In genomic region chr16:23597003-23597756, GRCh38 we compare ENCODE assay signal across 1 cellular context.
TF ChIP-seq lines count a peak whose summit lies in the region.

No MANE protein-coding gene starts in this region.

TF ChIP-seq in HepG2, 621 proteins besides CTCF, POLR2A, EP300 and RAD21 (continued from another document and continues in another):
- TF ChIP-seq ZBTB33 (CRISPR knock-in tag; IDR thresholded peaks at IDR 0.05) (no peak; the same call in 1 of the 2 replicates), HOXD1 (CRISPR knock-in tag; IDR thresholded peaks at IDR 0.05) (0 out of 2 replicates have a peak, but pooled peaks have one; percentile 39), DRAP1 (CRISPR knock-in tag; IDR thresholded peaks at IDR 0.05) (no peak), E2F5 (CRISPR knock-in tag; conservative IDR thresholded peaks at IDR 0.05) (no peak), GFI1 (CRISPR knock-in tag; IDR thresholded peaks at IDR 0.05; ENCODE audit: borderline replicate concordance) (no peak), ZNF317 (CRISPR knock-in tag; IDR thresholded peaks at IDR 0.05) (no peak), KDM6A (CRISPR knock-in tag; IDR thresholded peaks at IDR 0.05; ENCODE audit: low read depth) (no peak), FOSL2 (CRISPR knock-in tag; IDR thresholded peaks at IDR 0.05) (no peak; the same call in 1 of the 2 replicates), RFXAP (CRISPR knock-in tag; IDR thresholded peaks at IDR 0.05; ENCODE audit: borderline replicate concordance) (no peak), PHF21A (CRISPR knock-in tag; IDR thresholded peaks at IDR 0.05) (no peak), RAD51 (IDR thresholded peaks at IDR 0.05; ENCODE audit: borderline replicate concordance) (no peak), ZNF331 (CRISPR knock-in tag; IDR thresholded peaks at IDR 0.05) (0 out of 2 replicates have a peak, but pooled peaks have one; percentile 42), PITX1 (CRISPR knock-in tag; IDR thresholded peaks at IDR 0.05) (0 out of 2 replicates have a peak, but pooled peaks have one; percentile 22), ZNF598 (CRISPR knock-in tag; IDR thresholded peaks at IDR 0.05; ENCODE audit: borderline replicate concordance) (no peak), SOX13 (IDR thresholded peaks at IDR 0.05) (no peak), SOX13 (CRISPR knock-in tag; conservative IDR thresholded peaks at IDR 0.05 in 1 of 2, IDR thresholded peaks at IDR 0.05 in 1 of 2) (0 out of 4 replicates have a peak, but pooled peaks of 1 of the 2 experiments have one; percentile 16), ZNF737 (CRISPR knock-in tag; IDR thresholded peaks at IDR 0.05; ENCODE audit: borderline replicate concordance) (no peak), GTF2F1 (IDR thresholded peaks at IDR 0.05; ENCODE audit: low read length) (no peak), TP53 (CRISPR knock-in tag; conservative IDR thresholded peaks at IDR 0.05) (no peak), STAG1 (CRISPR knock-in tag; IDR thresholded peaks at IDR 0.05) (peak; percentile 66), TMF1 (CRISPR knock-in tag; IDR thresholded peaks at IDR 0.05; ENCODE audit: low read depth) (no peak), ZNF530 (CRISPR knock-in tag; IDR thresholded peaks at IDR 0.05; ENCODE audit: low read depth) (0 out of 2 replicates have a peak, but pooled peaks have one; percentile 63), ZNF253 (CRISPR knock-in tag; IDR thresholded peaks at IDR 0.05; ENCODE audit: borderline replicate concordance) (no peak), ZNF607 (CRISPR knock-in tag; IDR thresholded peaks at IDR 0.05; ENCODE audit: borderline replicate concordance) (no peak), ZSCAN9 (CRISPR knock-in tag; IDR thresholded peaks at IDR 0.05; ENCODE audit: borderline replicate concordance) (no peak; the same call in 1 of the 2 replicates), BRCA1 (CRISPR knock-in tag; IDR thresholded peaks at IDR 0.05) (no peak), AGO2 (optimal IDR thresholded peaks at IDR 0.05; ENCODE audit: low read depth, low read length) (no peak), ASH2L (IDR thresholded peaks at IDR 0.05; ENCODE audit: insufficient read length, low read depth, low read length) (no peak), NR2F1 (CRISPR knock-in tag; IDR thresholded peaks at IDR 0.05) (no peak), NR2F2 (IDR thresholded peaks at IDR 0.05; ENCODE audit: borderline replicate concordance, low read depth) (no peak), PAX8 (CRISPR knock-in tag; IDR thresholded peaks at IDR 0.05; ENCODE audit: borderline replicate concordance) (no peak), ZNF207 (IDR thresholded peaks at IDR 0.05; ENCODE audit: borderline replicate concordance) (no peak), LBX2 (CRISPR knock-in tag; IDR thresholded peaks at IDR 0.05; ENCODE audit: borderline replicate concordance) (no peak), SMAD9 (CRISPR knock-in tag; IDR thresholded peaks at IDR 0.05) (no peak), ZNF296 (CRISPR knock-in tag; conservative IDR thresholded peaks at IDR 0.05) (no peak), ZNF619 (CRISPR knock-in tag; IDR thresholded peaks at IDR 0.05) (no peak), ZNF282 (IDR thresholded peaks at IDR 0.05; ENCODE audit: partially characterized antibody) (no peak), TAF15 (IDR thresholded peaks at IDR 0.05; ENCODE audit: low read depth, low read length, poor library complexity, severe bottlenecking) (no peak), ZSCAN31 (CRISPR knock-in tag; IDR thresholded peaks at IDR 0.05; ENCODE audit: low read depth) (peak; percentile 100), ZNF678 (CRISPR knock-in tag; IDR thresholded peaks at IDR 0.05) (no peak), ZNF367 (CRISPR knock-in tag; IDR thresholded peaks at IDR 0.05; ENCODE audit: borderline replicate concordance) (no peak), TAF1 (CRISPR knock-in tag; IDR thresholded peaks at IDR 0.05) (no peak), MYNN (CRISPR knock-in tag; IDR thresholded peaks at IDR 0.05; ENCODE audit: low read depth) (no peak), STAT5B (CRISPR knock-in tag; IDR thresholded peaks at IDR 0.05) (no peak), ZNF264 (CRISPR knock-in tag; IDR thresholded peaks at IDR 0.05) (peak; percentile 39; the same call in 1 of the 2 replicates), ZNF660 (CRISPR knock-in tag; IDR thresholded peaks at IDR 0.05; ENCODE audit: borderline replicate concordance, low read depth) (no peak), MTERF4 (CRISPR knock-in tag; IDR thresholded peaks at IDR 0.05) (no peak), MEF2D (CRISPR knock-in tag; IDR thresholded peaks at IDR 0.05) (peak; percentile 49; the same call in 1 of the 2 replicates), ISX (CRISPR knock-in tag; conservative IDR thresholded peaks at IDR 0.05) (no peak)
- TF ChIP-seq, protein P1, sequence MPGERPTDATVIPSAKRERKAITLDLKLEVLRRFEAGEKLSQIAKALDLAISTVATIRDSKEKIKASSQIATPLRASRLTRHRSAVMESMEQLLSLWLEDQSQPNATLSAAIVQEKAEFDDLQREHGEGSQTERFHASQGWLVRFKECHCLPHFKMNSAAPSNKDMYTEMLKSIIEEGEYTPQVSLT (CRISPR knock-in tag; IDR thresholded peaks at IDR 0.05; ENCODE audit: borderline replicate concordance, low read depth): no peak
- TF ChIP-seq, protein P2, sequence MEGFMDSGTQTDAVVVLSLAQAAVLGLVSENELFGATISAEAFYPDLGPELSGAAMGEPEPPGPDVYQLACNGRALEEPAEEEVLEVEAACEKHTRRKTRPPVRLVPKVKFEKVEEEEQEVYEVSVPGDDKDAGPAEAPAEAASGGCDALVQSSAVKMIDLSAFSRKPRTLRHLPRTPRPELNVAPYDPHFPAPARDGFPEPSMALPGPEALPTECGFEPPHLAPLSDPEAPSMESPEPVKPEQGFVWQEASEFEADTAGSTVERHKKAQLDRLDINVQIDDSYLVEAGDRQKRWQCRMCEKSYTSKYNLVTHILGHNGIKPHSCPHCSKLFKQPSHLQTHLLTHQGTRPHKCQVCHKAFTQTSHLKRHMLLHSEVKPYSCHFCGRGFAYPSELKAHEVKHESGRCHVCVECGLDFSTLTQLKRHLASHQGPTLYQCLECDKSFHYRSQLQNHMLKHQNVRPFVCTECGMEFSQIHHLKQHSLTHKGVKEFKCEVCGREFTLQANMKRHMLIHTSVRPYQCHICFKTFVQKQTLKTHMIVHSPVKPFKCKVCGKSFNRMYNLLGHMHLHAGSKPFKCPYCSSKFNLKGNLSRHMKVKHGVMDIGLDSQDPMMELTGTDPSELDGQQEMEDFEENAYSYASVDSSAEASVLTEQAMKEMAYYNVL (CRISPR knock-in tag; IDR thresholded peaks at IDR 0.05; ENCODE audit: borderline replicate concordance): no peak
- TF ChIP-seq, protein P3, sequence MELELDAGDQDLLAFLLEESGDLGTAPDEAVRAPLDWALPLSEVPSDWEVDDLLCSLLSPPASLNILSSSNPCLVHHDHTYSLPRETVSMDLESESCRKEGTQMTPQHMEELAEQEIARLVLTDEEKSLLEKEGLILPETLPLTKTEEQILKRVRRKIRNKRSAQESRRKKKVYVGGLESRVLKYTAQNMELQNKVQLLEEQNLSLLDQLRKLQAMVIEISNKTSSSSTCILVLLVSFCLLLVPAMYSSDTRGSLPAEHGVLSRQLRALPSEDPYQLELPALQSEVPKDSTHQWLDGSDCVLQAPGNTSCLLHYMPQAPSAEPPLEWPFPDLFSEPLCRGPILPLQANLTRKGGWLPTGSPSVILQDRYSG (CRISPR knock-in tag; IDR thresholded peaks at IDR 0.05): no peak
- TF ChIP-seq, protein P4, sequence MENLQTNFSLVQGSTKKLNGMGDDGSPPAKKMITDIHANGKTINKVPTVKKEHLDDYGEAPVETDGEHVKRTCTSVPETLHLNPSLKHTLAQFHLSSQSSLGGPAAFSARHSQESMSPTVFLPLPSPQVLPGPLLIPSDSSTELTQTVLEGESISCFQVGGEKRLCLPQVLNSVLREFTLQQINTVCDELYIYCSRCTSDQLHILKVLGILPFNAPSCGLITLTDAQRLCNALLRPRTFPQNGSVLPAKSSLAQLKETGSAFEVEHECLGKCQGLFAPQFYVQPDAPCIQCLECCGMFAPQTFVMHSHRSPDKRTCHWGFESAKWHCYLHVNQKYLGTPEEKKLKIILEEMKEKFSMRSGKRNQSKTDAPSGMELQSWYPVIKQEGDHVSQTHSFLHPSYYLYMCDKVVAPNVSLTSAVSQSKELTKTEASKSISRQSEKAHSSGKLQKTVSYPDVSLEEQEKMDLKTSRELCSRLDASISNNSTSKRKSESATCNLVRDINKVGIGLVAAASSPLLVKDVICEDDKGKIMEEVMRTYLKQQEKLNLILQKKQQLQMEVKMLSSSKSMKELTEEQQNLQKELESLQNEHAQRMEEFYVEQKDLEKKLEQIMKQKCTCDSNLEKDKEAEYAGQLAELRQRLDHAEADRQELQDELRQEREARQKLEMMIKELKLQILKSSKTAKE (CRISPR knock-in tag; IDR thresholded peaks at IDR 0.05; ENCODE audit: borderline replicate concordance): no peak
- TF ChIP-seq, protein P5, sequence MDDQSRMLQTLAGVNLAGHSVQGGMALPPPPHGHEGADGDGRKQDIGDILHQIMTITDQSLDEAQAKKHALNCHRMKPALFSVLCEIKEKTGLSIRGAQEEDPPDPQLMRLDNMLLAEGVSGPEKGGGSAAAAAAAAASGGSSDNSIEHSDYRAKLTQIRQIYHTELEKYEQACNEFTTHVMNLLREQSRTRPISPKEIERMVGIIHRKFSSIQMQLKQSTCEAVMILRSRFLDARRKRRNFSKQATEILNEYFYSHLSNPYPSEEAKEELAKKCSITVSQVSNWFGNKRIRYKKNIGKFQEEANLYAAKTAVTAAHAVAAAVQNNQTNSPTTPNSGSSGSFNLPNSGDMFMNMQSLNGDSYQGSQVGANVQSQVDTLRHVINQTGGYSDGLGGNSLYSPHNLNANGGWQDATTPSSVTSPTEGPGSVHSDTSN (CRISPR knock-in tag; IDR thresholded peaks at IDR 0.05; ENCODE audit: borderline replicate concordance): no peak
- TF ChIP-seq, protein P6, sequence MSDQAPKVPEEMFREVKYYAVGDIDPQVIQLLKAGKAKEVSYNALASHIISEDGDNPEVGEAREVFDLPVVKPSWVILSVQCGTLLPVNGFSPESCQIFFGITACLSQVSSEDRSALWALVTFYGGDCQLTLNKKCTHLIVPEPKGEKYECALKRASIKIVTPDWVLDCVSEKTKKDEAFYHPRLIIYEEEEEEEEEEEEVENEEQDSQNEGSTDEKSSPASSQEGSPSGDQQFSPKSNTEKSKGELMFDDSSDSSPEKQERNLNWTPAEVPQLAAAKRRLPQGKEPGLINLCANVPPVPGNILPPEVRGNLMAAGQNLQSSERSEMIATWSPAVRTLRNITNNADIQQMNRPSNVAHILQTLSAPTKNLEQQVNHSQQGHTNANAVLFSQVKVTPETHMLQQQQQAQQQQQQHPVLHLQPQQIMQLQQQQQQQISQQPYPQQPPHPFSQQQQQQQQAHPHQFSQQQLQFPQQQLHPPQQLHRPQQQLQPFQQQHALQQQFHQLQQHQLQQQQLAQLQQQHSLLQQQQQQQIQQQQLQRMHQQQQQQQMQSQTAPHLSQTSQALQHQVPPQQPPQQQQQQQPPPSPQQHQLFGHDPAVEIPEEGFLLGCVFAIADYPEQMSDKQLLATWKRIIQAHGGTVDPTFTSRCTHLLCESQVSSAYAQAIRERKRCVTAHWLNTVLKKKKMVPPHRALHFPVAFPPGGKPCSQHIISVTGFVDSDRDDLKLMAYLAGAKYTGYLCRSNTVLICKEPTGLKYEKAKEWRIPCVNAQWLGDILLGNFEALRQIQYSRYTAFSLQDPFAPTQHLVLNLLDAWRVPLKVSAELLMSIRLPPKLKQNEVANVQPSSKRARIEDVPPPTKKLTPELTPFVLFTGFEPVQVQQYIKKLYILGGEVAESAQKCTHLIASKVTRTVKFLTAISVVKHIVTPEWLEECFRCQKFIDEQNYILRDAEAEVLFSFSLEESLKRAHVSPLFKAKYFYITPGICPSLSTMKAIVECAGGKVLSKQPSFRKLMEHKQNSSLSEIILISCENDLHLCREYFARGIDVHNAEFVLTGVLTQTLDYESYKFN (CRISPR knock-in tag; conservative IDR thresholded peaks at IDR 0.05): no peak
- TF ChIP-seq, protein P7, sequence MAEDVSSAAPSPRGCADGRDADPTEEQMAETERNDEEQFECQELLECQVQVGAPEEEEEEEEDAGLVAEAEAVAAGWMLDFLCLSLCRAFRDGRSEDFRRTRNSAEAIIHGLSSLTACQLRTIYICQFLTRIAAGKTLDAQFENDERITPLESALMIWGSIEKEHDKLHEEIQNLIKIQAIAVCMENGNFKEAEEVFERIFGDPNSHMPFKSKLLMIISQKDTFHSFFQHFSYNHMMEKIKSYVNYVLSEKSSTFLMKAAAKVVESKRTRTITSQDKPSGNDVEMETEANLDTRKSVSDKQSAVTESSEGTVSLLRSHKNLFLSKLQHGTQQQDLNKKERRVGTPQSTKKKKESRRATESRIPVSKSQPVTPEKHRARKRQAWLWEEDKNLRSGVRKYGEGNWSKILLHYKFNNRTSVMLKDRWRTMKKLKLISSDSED (CRISPR knock-in tag; IDR thresholded peaks at IDR 0.05): no peak
